ENCODE assay signal across 6 cellular contexts in the genomic region with DNA sequence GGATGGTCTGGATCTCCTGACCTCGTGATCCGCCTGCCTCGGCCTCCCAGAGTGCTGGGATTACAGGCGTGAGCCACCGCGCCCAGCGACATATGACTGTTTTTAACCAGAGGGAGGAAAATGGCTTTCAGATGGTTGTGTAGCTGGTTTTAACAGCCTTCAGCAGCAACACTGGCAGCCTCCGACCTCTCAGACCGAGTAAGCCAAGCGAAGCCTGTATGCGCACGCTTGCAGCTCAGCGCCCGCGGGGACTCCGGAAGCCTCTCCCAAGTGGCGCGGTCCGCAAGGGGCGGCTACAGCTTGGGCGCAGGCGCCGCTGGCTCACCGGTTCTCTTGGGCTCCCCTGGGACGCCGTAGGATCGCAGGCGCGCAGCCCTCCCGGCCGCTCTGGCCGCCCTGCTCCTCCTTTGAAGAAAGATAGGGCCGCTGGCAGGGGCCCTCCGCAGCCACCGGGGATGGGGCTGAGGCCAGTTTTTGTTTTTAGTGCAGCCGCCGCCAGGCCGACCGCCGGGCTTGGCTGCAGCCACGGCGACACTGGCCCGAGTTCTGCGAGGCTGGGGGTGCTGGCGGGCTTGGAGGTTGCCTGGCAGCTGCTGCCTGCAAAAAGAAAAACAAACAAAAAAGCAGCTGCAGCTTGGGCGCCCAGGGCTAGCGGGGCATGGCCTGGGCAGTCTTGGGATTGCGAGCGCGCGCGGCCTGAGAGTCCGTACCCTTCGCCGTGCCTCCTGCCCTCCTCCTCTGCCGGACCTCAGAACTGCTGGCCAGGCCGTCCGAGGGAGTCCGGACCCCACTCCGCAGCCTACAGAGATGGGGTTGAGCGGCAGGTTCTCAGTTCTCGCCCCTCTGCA. TPM values are rescaled to one million over a fixed set of nuclear protein-coding genes. Genes with fewer than 3 reads are reported as not detected.
"Had no signal": no experiment of that assay in that cellular context is flagged by ENCODE, and none has a peak within 500 bp of the region (broad histone marks: within the 10 kb centered on the region; RNA-seq: fewer than 3 reads in every experiment).

No MANE protein-coding gene starts in this region.

RNA-seq across cellular contexts. Expression of a gene that starts 39.9 kb away (rescaled TPM):
- total RNA-seq: activated CD4-positive, alpha-beta memory T cell treated with anti-CD3 and anti-CD28 coated beads, Interleukin-2, amount 10 ng/mL, durations not matched to agents 7 days and 5 days; activated CD8-positive, alpha-beta memory T cell treated with anti-CD3 and anti-CD28 coated beads, Interleukin-2, amount 10 ng/mL, durations not matched to agents 7 days and 5 days; M059J; PC-3; T-helper 1 cell treated with Interleukin-12 subunit alpha and Interleukin-12 subunit beta and Interleukin-4 antibody, amounts not matched to agents 30 ng/mL and 1 ng/mL, for 36 hours; T-helper 2 cell treated with Interferon-gamma antibody and Interleukin-4, amounts not matched to agents 100 ng/mL and 5 ng/mL, for 36 hours had no signal
